In the genomic region with DNA sequence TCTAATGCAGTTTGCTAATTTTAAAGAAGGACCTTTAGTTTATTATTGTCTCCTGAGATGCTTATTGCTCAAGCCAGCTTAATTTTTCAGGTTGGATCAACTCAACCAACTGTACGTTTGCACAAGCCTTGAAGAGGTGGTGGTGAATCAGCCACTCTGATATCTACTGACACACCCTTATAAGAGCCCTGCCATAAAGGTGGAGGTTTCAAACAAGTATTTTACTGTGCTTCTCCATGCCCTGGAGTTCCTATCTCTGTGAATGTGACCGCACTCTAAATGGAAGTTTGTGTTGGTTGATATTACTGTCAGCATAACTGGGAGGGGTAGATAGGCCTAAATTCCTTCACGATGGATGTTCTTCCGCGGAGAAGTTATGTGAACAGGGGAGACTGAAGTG, we compare ENCODE assay signal across 28 cellular contexts.
"Had no signal": no experiment of that assay in that cellular context is flagged by ENCODE, and none has a peak within 500 bp of the region (broad histone marks: within the 10 kb centered on the region; RNA-seq: fewer than 3 reads in every experiment).

No MANE protein-coding gene starts in this region.

- H3K36me3 ChIP-seq: ascending aorta had no signal

- H3K4me3 ChIP-seq: ascending aorta, body of pancreas, SK-N-MC had no signal

- H3K9me3 ChIP-seq: ascending aorta, body of pancreas had no signal

- H3K27ac ChIP-seq: ascending aorta, body of pancreas, SK-N-MC, VCaP had no signal

- FAIRE-seq: TTC549 had no signal

- H3K4me1 ChIP-seq: ascending aorta, body of pancreas had no signal

- H3K27me3 ChIP-seq: ascending aorta, body of pancreas had no signal

- DNase-seq: activated CD4-positive, alpha-beta memory T cell treated with anti-CD3 and anti-CD28 coated beads for 36 hours; activated CD4-positive, alpha-beta T cell treated with anti-CD3 and anti-CD28 coated beads, Interleukin-2, amount 10 ng/mL, durations not matched to agents 7 days and 5 days; activated CD4-positive, CD25-positive, alpha-beta regulatory T cell; activated CD8-positive, alpha-beta memory T cell treated with anti-CD3 and anti-CD28 coated beads for 24 hours; activated effector memory CD4-positive, alpha-beta T cell treated with anti-CD3 and anti-CD28 coated beads, Interleukin-2, amount 50 U/mL, for 16 hours; activated naive CD4-positive, alpha-beta T cell treated with Interleukin-2 at 50 U/mL for 16 hours; activated naive CD8-positive, alpha-beta T cell treated with anti-CD3 and anti-CD28 coated beads, Interleukin-2, amount 50 U/mL, for 24 hours; activated T-cell treated with anti-CD3 and anti-CD28 coated beads, Interleukin-2, amount 50 U/mL, for 4 hours; amniotic stem cell; body of pancreas; NCI-H1092; NCI-H1417; NCI-H1930; NCI-H345; NCI-H510A; NCI-H526 treated with DMSO at 0.1 percent for 48 hours; NCI-H82; RPMI8226; T-cell; T-helper 2 cell; T1000 had no signal

- ATAC-seq: activated naive CD4-positive, alpha-beta T cell treated with anti-CD3 and anti-CD28 coated beads, Interleukin-2, amount 50 U/mL, for 72 hours; activated naive CD8-positive, alpha-beta T cell treated with anti-CD3 and anti-CD28 coated beads, Interleukin-2, amount 50 U/mL, for 24 hours; activated T-cell treated with anti-CD3 and anti-CD28 coated beads, Interleukin-2, amount 50 U/mL, for 4 hours; body of pancreas; Panc1; Right ventricle myocardium inferior; T-cell had no signal
